Comparison of ENCODE assay signal across 20 cellular contexts in genomic region chr4:85672116-85672515, GRCh38.
A peak's percentile ranks its signal among the peaks of the same experiment; 100 is the strongest.
DNase-seq lines count a peak whose midpoint lies in the region; ATAC-seq and TF ChIP-seq lines count a peak whose summit lies in the region.
"Had no signal": no experiment of that assay in that cellular context is flagged by ENCODE, and none has a peak within 500 bp of the region (broad histone marks: within the 10 kb centered on the region; RNA-seq: fewer than 3 reads in every experiment).

No MANE protein-coding gene starts in this region.

- H3K4me2 ChIP-seq in OCI-LY3 (ENCODE audit: low read length): peak overlapping the region; percentile 90

- intact Hi-C loops in breast epithelium (cut with DNase I; ENCODE audit: low total_unique reads): no loop called here
- intact Hi-C loops in MCF 10A (cut with micrococcal nuclease): no loop called here
- intact Hi-C loops in aorta (cut with DNase I): no loop called here

- no peak overlapping the region for H3K4me3 Mint-ChIP-seq in MCF 10A (ENCODE audit: unreplicated experiment)
- H3K4me3 Mint-ChIP-seq: CD4-positive, alpha-beta memory T cell; natural killer cell; stimulated activated effector memory CD8-positive, alpha-beta T cell treated with anti-CD3 and anti-CD28 coated beads, Interleukin-12 subunit alpha, Interleukin-12 subunit beta, amount 100 ng/mL, for 72 hours had no signal

- 79 to 81% methylated on average over 3 of the region's 3 CpGs for WGBS in aorta, 2 donors

- no peak for ATAC-seq in aorta (ENCODE audit: low FRiP score)
- ATAC-seq: gastroesophageal sphincter; natural killer cell; stimulated activated effector memory CD8-positive, alpha-beta T cell treated with anti-CD3 and anti-CD28 coated beads, Interleukin-12 subunit alpha, Interleukin-12 subunit beta, amount 100 ng/mL, for 72 hours had no signal

- TF ChIP-seq CTCF in breast epithelium (IDR thresholded peaks at IDR 0.05) (no peak), MCF 10A (IDR thresholded peaks at IDR 0.05; ENCODE audit: unreplicated experiment) (no peak), OCI-LY3 (IDR thresholded peaks at IDR 0.05; ENCODE audit: low read depth, low read length) (no peak), foreskin fibroblast (IDR thresholded peaks at IDR 0.05; ENCODE audit: low read depth, low read length) (no peak)

- H3K36me3 ChIP-seq in breast epithelium: no peaks in the 10 kb centered on the region
- peaks cover 29% of the 10 kb centered on the region for H3K36me3 ChIP-seq in OCI-LY3 (replicated peaks; ENCODE audit: low read depth, low read length)
- no peaks in the 10 kb centered on the region for H3K36me3 ChIP-seq in aorta (ENCODE audit: control insufficient read depth in 1 of 2, insufficient read depth in 2 of 2, low read length in 1 of 2)
- H3K36me3 ChIP-seq: gastroesophageal sphincter, prostate gland, upper lobe of left lung had no signal

- H3K79me2 ChIP-seq in OCI-LY3 (ENCODE audit: low read length): peaks cover 69% of the 10 kb centered on the region

- H3K9me3 ChIP-seq in breast epithelium: no peaks in the 10 kb centered on the region
- no peaks in the 10 kb centered on the region for H3K9me3 ChIP-seq in OCI-LY3 (ENCODE audit: insufficient read depth, low read length)
- peaks cover 2% of the 10 kb centered on the region for H3K9me3 ChIP-seq in aorta (ENCODE audit: control insufficient read depth, low read length)
- H3K9me3 ChIP-seq: prostate gland, upper lobe of left lung had no signal

- no peaks in the 10 kb centered on the region for H3K9me3 Mint-ChIP-seq in MCF 10A (ENCODE audit: unreplicated experiment)

- no TSS peak for BruUV-seq in MCF 10A (replicated peaks; lab: Mats Ljungman, UMichigan)

- CTCF ChIA-PET in MCF 10A (lab: Yijun Ruan, JAX): interaction anchor here (0.7 kb wide), 2 partner anchors 190 to 1472 kb away, joined by 3 to 6 read pairs; no protein-coding TSS in a partner anchor

- H3K4me3 ChIP-seq in breast epithelium (no peak overlapping the region), OCI-LY3 (ENCODE audit: low read length) (peak overlapping the region; percentile 2; the same call in 1 of the 2 replicates), foreskin fibroblast (ENCODE audit: low read depth in 1 of 2, low read length in 2 of 2) (no peak overlapping the region), aorta (ENCODE audit: low read length in 2 of 2) (no peak overlapping the region)
- H3K4me3 ChIP-seq: gastroesophageal sphincter, prostate gland, upper lobe of left lung had no signal

- H3K9ac ChIP-seq in OCI-LY3 (ENCODE audit: low read length): peak overlapping the region; percentile 68; the same call in 1 of the 2 replicates

- H3K4me1 ChIP-seq in breast epithelium (no peaks in the 10 kb centered on the region), OCI-LY3 (ENCODE audit: low read length) (peaks cover 68% of the 10 kb centered on the region), aorta (ENCODE audit: control insufficient read depth in 1 of 2, insufficient read depth in 2 of 2, low read length in 2 of 2) (no peaks in the 10 kb centered on the region)
- H3K4me1 ChIP-seq: prostate gland had no signal

- H3K27ac ChIP-seq in breast epithelium: peak overlapping the region; percentile 37 to 57
- H3K27ac ChIP-seq in OCI-LY3 (ENCODE audit: low read length): peak overlapping the region; percentile 87
- no peak overlapping the region for H3K27ac ChIP-seq in aorta (ENCODE audit: low read depth in 1 of 2, low read length in 2 of 2)
- H3K27ac ChIP-seq: gastroesophageal sphincter, prostate gland had no signal

- no peak overlapping the region for H2AFZ ChIP-seq in OCI-LY3 (ENCODE audit: low read depth, low read length)

- no peaks in the 10 kb centered on the region for H3K27me3 Mint-ChIP-seq in MCF 10A (ENCODE audit: insufficient read depth, unreplicated experiment)
- H3K27me3 Mint-ChIP-seq: CD4-positive, alpha-beta memory T cell had no signal

- no peaks in the 10 kb centered on the region for H4K20me1 ChIP-seq in OCI-LY3 (ENCODE audit: insufficient read depth, low read length)

- H3K36me3 Mint-ChIP-seq in MCF 10A (ENCODE audit: insufficient read depth, unreplicated experiment): no peaks in the 10 kb centered on the region
- H3K36me3 Mint-ChIP-seq: CD4-positive, alpha-beta memory T cell; natural killer cell; stimulated activated effector memory CD8-positive, alpha-beta T cell treated with anti-CD3 and anti-CD28 coated beads, Interleukin-12 subunit alpha, Interleukin-12 subunit beta, amount 100 ng/mL, for 72 hours had no signal

- POLR2A ChIA-PET in MCF 10A (lab: Yijun Ruan, JAX): no interaction called here

- TF ChIP-seq POLR2A in breast epithelium (IDR thresholded peaks at IDR 0.05): no peak

- no peaks in the 10 kb centered on the region for H3K27me3 ChIP-seq in breast epithelium
- no peaks in the 10 kb centered on the region for H3K27me3 ChIP-seq in OCI-LY3 (ENCODE audit: low read depth, low read length)
- no peaks in the 10 kb centered on the region for H3K27me3 ChIP-seq in aorta (ENCODE audit: control insufficient read depth in 1 of 2, insufficient read depth in 2 of 2, low read length in 1 of 2)
- H3K27me3 ChIP-seq: gastroesophageal sphincter, upper lobe of left lung had no signal

- no peak overlapping the region for H3K27ac Mint-ChIP-seq in MCF 10A (ENCODE audit: low read depth, unreplicated experiment)
- H3K27ac Mint-ChIP-seq: CD4-positive, alpha-beta memory T cell; natural killer cell; stimulated activated effector memory CD8-positive, alpha-beta T cell treated with anti-CD3 and anti-CD28 coated beads, Interleukin-12 subunit alpha, Interleukin-12 subunit beta, amount 100 ng/mL, for 72 hours had no signal

- H3K4me1 Mint-ChIP-seq in MCF 10A (ENCODE audit: insufficient read depth, unreplicated experiment): no peaks in the 10 kb centered on the region
- H3K4me1 Mint-ChIP-seq: CD4-positive, alpha-beta memory T cell; natural killer cell; stimulated activated effector memory CD8-positive, alpha-beta T cell treated with anti-CD3 and anti-CD28 coated beads, Interleukin-12 subunit alpha, Interleukin-12 subunit beta, amount 100 ng/mL, for 72 hours had no signal

- DNase-seq in breast epithelium (ENCODE audit: low spot score in 2 of 2) (no peak), MCF 10A (ENCODE audit: unreplicated experiment) (no peak), foreskin fibroblast (peak; percentile 61 to 84), stromal cell of bone marrow (ENCODE audit: low read depth) (peak; percentile 25), NCI-H2081 (lab: John Stamatoyannopoulos, UW) (no peak), activated gamma-delta T cell (lab: John Stamatoyannopoulos, UW) (no peak), aorta (no peak)
- DNase-seq: 8988T; activated CD4-positive, alpha-beta T cell treated with anti-CD3 and anti-CD28 coated beads for 1 hour; activated effector memory CD4-positive, alpha-beta T cell treated with Interleukin-2 at 50 U/mL for 16 hours; CD4-positive, alpha-beta memory T cell; DMS79 treated with DMSO at 0.1 percent for 48 hours; natural killer cell; NCI-H1930; SIG-M5; upper lobe of left lung had no signal

Comparison
In these comparisons a context has a peak if more than half of its experiments do, and no peak if none do; other contexts are left out.
1. DNase-seq: peak in foreskin fibroblast (2 of 2) and stromal cell of bone marrow (single experiment); none in breast epithelium (0 of 2), MCF 10A (single experiment), NCI-H2081 (0 of 2), activated gamma-delta T cell (single experiment) and aorta (0 of 2).
2. H3K27ac ChIP-seq: peak in breast epithelium (2 of 2) and OCI-LY3 (single experiment); none in aorta (0 of 2).